ENCODE assay signal across 8 cellular contexts in the genomic region with DNA sequence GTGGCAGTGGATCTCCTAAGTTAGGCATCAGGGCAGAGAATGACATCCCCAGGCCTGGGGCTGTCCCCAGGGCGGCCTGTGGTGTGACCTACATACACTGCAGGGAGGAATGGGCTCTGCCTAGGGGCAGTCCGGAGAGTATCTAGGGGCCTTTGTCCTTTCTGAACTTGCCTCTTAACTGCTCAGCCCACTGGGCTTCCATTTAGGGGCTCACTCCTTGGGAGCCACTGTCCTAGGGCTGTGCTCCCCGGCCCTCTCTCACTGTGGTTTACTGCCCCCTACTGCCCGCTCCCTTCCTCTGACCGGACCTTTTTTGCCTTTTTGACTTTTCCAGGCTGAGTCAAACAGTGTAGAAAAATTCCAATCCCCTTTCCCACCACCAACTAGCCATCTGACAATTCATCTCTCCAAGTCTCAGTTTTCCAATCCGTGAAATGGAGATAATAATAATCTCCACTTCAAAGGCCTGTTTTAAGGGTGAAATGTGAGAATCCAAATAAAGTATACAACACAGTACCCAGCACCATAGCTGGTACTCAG.
DNase-seq lines count a peak whose midpoint lies in the region; ATAC-seq and TF ChIP-seq lines count a peak whose summit lies in the region.

No MANE protein-coding gene starts in this region.

- peak; percentile 48 to 68 for ATAC-seq in activated CD4-positive, CD25-positive, alpha-beta regulatory T cell treated with anti-CD3 and anti-CD28 coated beads, Interleukin-2, amount 50 U/mL, for 24 hours
- ATAC-seq in left lobe of liver (peak; percentile 98), GM19035 (IDR thresholded peaks at IDR 0.05; ENCODE audit: unreplicated experiment) (no peak), GM21576 (IDR thresholded peaks at IDR 0.05; ENCODE audit: unreplicated experiment) (no peak)

- peak; percentile 74 for TF ChIP-seq CTCF in GM12875 (IDR thresholded peaks at IDR 0.05; ENCODE audit: borderline replicate concordance, insufficient read depth, low read depth, low read length)
- TF ChIP-seq CTCF in choroid plexus epithelial cell (conservative IDR thresholded peaks at IDR 0.05; ENCODE audit: low read depth, low read length): peak; percentile 91

- H3K4me3 ChIP-seq in GM12875 (ENCODE audit: low read depth, low read length) (no peak overlapping the region), choroid plexus epithelial cell (ENCODE audit: low read depth, low read length) (no peak overlapping the region)

- peak; percentile 37 for DNase-seq in NCI-H1092 treated with DMSO at 0.1 percent for 48 hours (lab: John Stamatoyannopoulos, UW)
- peak; percentile 66 for DNase-seq in choroid plexus epithelial cell (ENCODE audit: low read depth)
- peak; percentile 58 for DNase-seq in left lobe of liver (ENCODE audit: low spot score)
- peak in 2 of 3 donors; percentile 13 to 35 for DNase-seq in stimulated activated CD4-positive, alpha-beta T cell treated with anti-CD3 and anti-CD28 coated beads, TNF-alpha, amount 100 ng/mL, for 1 hour (ENCODE audit: low read depth in 3 of 3, low spot score in 1 of 3)

Comparison
In these comparisons a context has a peak if more than half of its experiments do, and no peak if none do; other contexts are left out.
1. ATAC-seq: peak in activated CD4-positive, CD25-positive, alpha-beta regulatory T cell treated with anti-CD3 and anti-CD28 coated beads, Interleukin-2, amount 50 U/mL, for 24 hours (2 of 2) and left lobe of liver (single experiment); none in GM19035 (single experiment) and GM21576 (single experiment).
2. Peak in every context shown above with its lines, with median percentiles within 50 percentile points of each other: DNase-seq.